In the genomic region with DNA sequence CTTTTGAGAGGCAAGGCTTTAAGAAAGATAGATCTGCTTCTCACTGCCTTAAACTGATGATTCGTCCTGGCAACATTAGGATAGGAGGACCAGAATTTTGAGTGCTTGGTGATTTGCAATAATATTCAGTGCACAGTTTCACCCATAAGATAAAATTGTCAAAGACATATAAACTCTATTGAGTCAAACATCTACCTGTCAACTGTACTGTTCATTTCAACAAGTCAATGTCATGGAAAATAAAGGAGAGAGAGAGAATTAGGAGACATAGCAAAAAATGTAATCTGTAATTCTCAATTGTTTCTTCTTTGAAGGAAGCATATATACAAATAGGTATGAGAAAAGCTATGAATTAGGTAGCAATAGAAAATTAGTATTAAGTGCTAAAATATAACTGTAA, we compare ENCODE assay signal across 31 cellular contexts.
A peak's percentile ranks its signal among the peaks of the same experiment; 100 is the strongest.
DNase-seq lines count a peak whose midpoint lies in the region; ATAC-seq, FAIRE-seq and TF ChIP-seq lines count a peak whose summit lies in the region.
"Had no signal": no experiment of that assay in that cellular context is flagged by ENCODE, and none has a peak within 500 bp of the region (broad histone marks: within the 10 kb centered on the region; RNA-seq: fewer than 3 reads in every experiment).

No MANE protein-coding gene starts in this region.

- no peaks in the 10 kb centered on the region for H3K9me2 ChIP-seq in neural cell (ENCODE audit: insufficient read depth, low read length)

- no peak for DNase-seq in H54 (ENCODE audit: insufficient read length, low spot score)
- no peak for DNase-seq in GM03348 (ENCODE audit: low spot score)
- DNase-seq: 8988T; ACHN; AML-193; BE2C; C1 segment of cervical spinal cord; Caco-2; Calu3; CD4-positive, alpha-beta memory T cell; CD4-positive, alpha-beta T cell; CD4-positive, CD25-positive, alpha-beta regulatory T cell; CD8-positive, alpha-beta memory T cell; CD8-positive, alpha-beta T cell; COR-L47; DMS 273 treated with DMSO at 0.1 percent for 48 hours; DMS153; DMS53; DMS79; DMS79 treated with DMSO at 0.1 percent for 48 hours; DND-41; EL had no signal

- no peak for ATAC-seq in GM21381 (IDR thresholded peaks at IDR 0.05; ENCODE audit: unreplicated experiment)
- ATAC-seq: A549; CD8-positive, alpha-beta T cell had no signal

- TF ChIP-seq CTCF in neural cell (IDR thresholded peaks at IDR 0.05; ENCODE audit: poor library complexity, severe bottlenecking), result no peak

- no peaks in the 10 kb centered on the region for H3K79me2 ChIP-seq in neural cell (replicated peaks; ENCODE audit: insufficient read depth, low read length)

- no peak overlapping the region for H3K9ac ChIP-seq in neural cell (ENCODE audit: low read length)
- H3K9ac ChIP-seq: BLaER1; BLaER1 treated with 17β-estradiol and CSF1 and Interleukin-3, amounts not matched to agents 10 nM and 100 nM had no signal

- H3K4me2 ChIP-seq in neural cell (ENCODE audit: low read length), result no peak overlapping the region
- H3K4me2 ChIP-seq: A549; BLaER1; BLaER1 treated with 17β-estradiol and CSF1 and Interleukin-3, amounts not matched to agents 10 nM and 100 nM had no signal

- no peaks in the 10 kb centered on the region for H4K20me1 ChIP-seq in neural cell (ENCODE audit: insufficient read depth)
- H4K20me1 ChIP-seq: BLaER1; BLaER1 treated with 17β-estradiol and CSF1 and Interleukin-3, amounts not matched to agents 10 nM and 100 nM had no signal

- TF ChIP-seq POLR2A in H54 (IDR thresholded peaks at IDR 0.05; ENCODE audit: low read depth, low read length), result no peak

- H3K27me3 ChIP-seq in neural cell (ENCODE audit: insufficient read depth, low read depth, low read length), result no peaks in the 10 kb centered on the region
- H3K27me3 ChIP-seq: BE2C; BLaER1; BLaER1 treated with 17β-estradiol and CSF1 and Interleukin-3, amounts not matched to agents 10 nM and 100 nM had no signal

- peak; percentile 82 for TF ChIP-seq EP300 in neural cell (conservative IDR thresholded peaks at IDR 0.05; ENCODE audit: poor library complexity, severe bottlenecking)

- FAIRE-seq in H54 (lab: Jason Lieb, UNC), result peak; percentile 68
- FAIRE-seq: A204.1, A549, D721Med had no signal

- TF ChIP-seq RAD21 in neural cell (conservative IDR thresholded peaks at IDR 0.05), result no peak

- H3K27ac ChIP-seq in neural cell (ENCODE audit: low read length), result no peak overlapping the region
- H3K27ac ChIP-seq: 22Rv1; A549; BLaER1; BLaER1 treated with 17β-estradiol and CSF1 and Interleukin-3, amounts not matched to agents 10 nM and 100 nM; C4-2B had no signal

- no peaks in the 10 kb centered on the region for H3K36me3 ChIP-seq in neural cell (ENCODE audit: insufficient read depth, low read length)
- H3K36me3 ChIP-seq: BE2C; BLaER1; BLaER1 treated with 17β-estradiol and CSF1 and Interleukin-3, amounts not matched to agents 10 nM and 100 nM had no signal

- no peaks in the 10 kb centered on the region for H3F3A ChIP-seq in neural cell (ENCODE audit: insufficient read depth, low read length, poor library complexity, severe bottlenecking)

- no peak overlapping the region for H3K4me3 ChIP-seq in neural cell (ENCODE audit: low read length)
- H3K4me3 ChIP-seq: A549; BLaER1; BLaER1 treated with 17β-estradiol and CSF1 and Interleukin-3, amounts not matched to agents 10 nM and 100 nM had no signal

- no peak overlapping the region for H2AFZ ChIP-seq in neural cell (ENCODE audit: low read depth, low read length)

- no peaks in the 10 kb centered on the region for H3K9me3 ChIP-seq in neural cell (ENCODE audit: low read length)
- H3K9me3 ChIP-seq: A549; BE2C; BLaER1; BLaER1 treated with 17β-estradiol and CSF1 and Interleukin-3, amounts not matched to agents 10 nM and 100 nM; Caco-2 had no signal

TF ChIP-seq in neural cell, 6 proteins besides CTCF, POLR2A, EP300 and RAD21:
- TF ChIP-seq POLR2AphosphoS5 (IDR thresholded peaks at IDR 0.05), result peak; percentile 41
- TF ChIP-seq, protein P1, sequence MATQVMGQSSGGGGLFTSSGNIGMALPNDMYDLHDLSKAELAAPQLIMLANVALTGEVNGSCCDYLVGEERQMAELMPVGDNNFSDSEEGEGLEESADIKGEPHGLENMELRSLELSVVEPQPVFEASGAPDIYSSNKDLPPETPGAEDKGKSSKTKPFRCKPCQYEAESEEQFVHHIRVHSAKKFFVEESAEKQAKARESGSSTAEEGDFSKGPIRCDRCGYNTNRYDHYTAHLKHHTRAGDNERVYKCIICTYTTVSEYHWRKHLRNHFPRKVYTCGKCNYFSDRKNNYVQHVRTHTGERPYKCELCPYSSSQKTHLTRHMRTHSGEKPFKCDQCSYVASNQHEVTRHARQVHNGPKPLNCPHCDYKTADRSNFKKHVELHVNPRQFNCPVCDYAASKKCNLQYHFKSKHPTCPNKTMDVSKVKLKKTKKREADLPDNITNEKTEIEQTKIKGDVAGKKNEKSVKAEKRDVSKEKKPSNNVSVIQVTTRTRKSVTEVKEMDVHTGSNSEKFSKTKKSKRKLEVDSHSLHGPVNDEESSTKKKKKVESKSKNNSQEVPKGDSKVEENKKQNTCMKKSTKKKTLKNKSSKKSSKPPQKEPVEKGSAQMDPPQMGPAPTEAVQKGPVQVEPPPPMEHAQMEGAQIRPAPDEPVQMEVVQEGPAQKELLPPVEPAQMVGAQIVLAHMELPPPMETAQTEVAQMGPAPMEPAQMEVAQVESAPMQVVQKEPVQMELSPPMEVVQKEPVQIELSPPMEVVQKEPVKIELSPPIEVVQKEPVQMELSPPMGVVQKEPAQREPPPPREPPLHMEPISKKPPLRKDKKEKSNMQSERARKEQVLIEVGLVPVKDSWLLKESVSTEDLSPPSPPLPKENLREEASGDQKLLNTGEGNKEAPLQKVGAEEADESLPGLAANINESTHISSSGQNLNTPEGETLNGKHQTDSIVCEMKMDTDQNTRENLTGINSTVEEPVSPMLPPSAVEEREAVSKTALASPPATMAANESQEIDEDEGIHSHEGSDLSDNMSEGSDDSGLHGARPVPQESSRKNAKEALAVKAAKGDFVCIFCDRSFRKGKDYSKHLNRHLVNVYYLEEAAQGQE (IDR thresholded peaks at IDR 0.05; ENCODE audit: borderline replicate concordance), result peak; percentile 53
- no peak for TF ChIP-seq SMC3 (conservative IDR thresholded peaks at IDR 0.05; ENCODE audit: poor library complexity)
TF ChIP-seq in neural cell: peak in this region for 2.
